ENCODE assay signal across 8 cellular contexts in the genomic region with DNA sequence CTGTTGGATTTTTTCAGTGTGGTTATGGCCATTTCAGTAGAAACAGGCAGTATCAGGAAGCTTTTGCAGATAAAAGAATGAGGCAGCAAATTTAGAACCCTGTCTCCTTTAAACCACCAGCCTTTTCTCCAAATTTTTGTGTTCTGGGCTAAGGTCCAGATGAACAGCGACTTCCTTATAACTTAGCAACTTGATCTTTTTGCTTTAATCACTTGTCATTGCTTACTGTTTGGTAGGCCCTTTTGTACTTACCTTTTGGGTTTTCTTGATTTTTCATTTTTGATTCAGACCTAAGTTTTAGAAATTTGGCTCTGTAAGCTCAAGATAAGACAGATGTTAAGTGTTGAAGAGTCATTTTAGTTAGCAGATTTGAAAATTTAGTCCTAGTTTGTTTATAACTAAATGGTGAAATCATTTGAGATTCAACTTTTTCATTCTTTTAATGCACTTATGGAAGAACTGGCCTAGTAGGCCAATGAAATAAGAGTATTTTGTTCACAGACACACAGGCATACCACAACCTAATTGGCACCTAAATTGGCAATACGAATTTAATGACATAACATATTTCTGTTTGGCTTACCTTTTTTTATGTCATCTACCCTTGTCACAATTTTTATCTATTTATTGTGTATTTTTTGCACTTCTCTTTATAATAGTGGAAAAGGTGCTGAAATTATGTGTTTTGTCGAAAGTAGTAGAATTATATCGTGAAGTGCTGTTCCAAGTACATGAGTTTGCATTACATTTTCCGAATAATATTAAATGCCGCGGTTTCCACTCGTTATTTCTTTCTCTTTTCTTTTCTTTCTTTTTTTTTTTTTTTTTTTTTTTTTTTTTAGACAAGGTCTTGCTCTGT. TPM values are rescaled to one million over a fixed set of nuclear protein-coding genes. Genes with fewer than 3 reads are reported as not detected.
DNase-seq lines count a peak whose midpoint lies in the region; ATAC-seq and TF ChIP-seq lines count a peak whose summit lies in the region.

No MANE protein-coding gene starts in this region.

- H3K4me3 Mint-ChIP-seq in effector memory CD8-positive, alpha-beta T cell = peak overlapping the region; percentile 38 to 88
- H3K4me3 Mint-ChIP-seq in progenitor cell of endocrine pancreas (ENCODE audit: low read depth) = peak overlapping the region; percentile 91

- peaks cover 16 to 28% of the 10 kb centered on the region in 2 donors for H3K4me1 Mint-ChIP-seq in effector memory CD8-positive, alpha-beta T cell (ENCODE audit: low read depth in 2 of 2)
- peaks cover 19% of the 10 kb centered on the region for H3K4me1 Mint-ChIP-seq in progenitor cell of endocrine pancreas (ENCODE audit: low read depth)

- peak overlapping the region; percentile 92; the same call in 1 of the 2 replicates for H3K4me3 ChIP-seq in GM12865 (ENCODE audit: low read depth, low read length)

- H3K36me3 Mint-ChIP-seq in effector memory CD8-positive, alpha-beta T cell (ENCODE audit: insufficient read depth) = peaks cover 11% of the 10 kb centered on the region
- H3K36me3 Mint-ChIP-seq in progenitor cell of endocrine pancreas (ENCODE audit: insufficient read depth) = no peaks in the 10 kb centered on the region

- no peaks in the 10 kb centered on the region for H3K9me3 Mint-ChIP-seq in effector memory CD8-positive, alpha-beta T cell
- no peaks in the 10 kb centered on the region for H3K9me3 Mint-ChIP-seq in progenitor cell of endocrine pancreas (ENCODE audit: low read depth)

- no peaks in the 10 kb centered on the region for H3K27me3 Mint-ChIP-seq in effector memory CD8-positive, alpha-beta T cell
- H3K27me3 Mint-ChIP-seq in progenitor cell of endocrine pancreas = no peaks in the 10 kb centered on the region

- DNase-seq in GM12865 (ENCODE audit: low read depth) = no peak
- DNase-seq in OCI-M1 (lab: John Stamatoyannopoulos, UW) = peak; percentile 92
- DNase-seq in effector memory CD8-positive, alpha-beta T cell = no peak
- DNase-seq in progenitor cell of endocrine pancreas (ENCODE audit: low spot score, unreplicated experiment) = no peak
- DNase-seq in SW 1271 (lab: John Stamatoyannopoulos, UW) = no peak
- no peak for DNase-seq in NCI-H446 (lab: John Stamatoyannopoulos, UW)
- DNase-seq in NCI-H82 (lab: John Stamatoyannopoulos, UW) = no peak
- DNase-seq in COR-L47 (lab: John Stamatoyannopoulos, UW) = no peak

- no peak for ATAC-seq in effector memory CD8-positive, alpha-beta T cell (replicated peaks)

- no peak overlapping the region for H3K27ac Mint-ChIP-seq in effector memory CD8-positive, alpha-beta T cell
- H3K27ac Mint-ChIP-seq in progenitor cell of endocrine pancreas = peak overlapping the region; percentile 90

- no peak for TF ChIP-seq CTCF in GM12865 (IDR thresholded peaks at IDR 0.05; ENCODE audit: insufficient read depth, low read depth, low read length, missing control alignments)
- TF ChIP-seq CTCF in progenitor cell of endocrine pancreas (IDR thresholded peaks at IDR 0.05; ENCODE audit: unreplicated experiment) = no peak

RNA-seq across cellular contexts. Expression of a gene that starts 2.1 kb away (rescaled TPM):
- total RNA-seq in progenitor cell of endocrine pancreas = 151 and 159 TPM in 2 replicates

RNA-seq across cellular contexts. Expression of a gene that starts 12.2 kb away (rescaled TPM):
- 9.4 and 11.7 TPM in 2 replicates for total RNA-seq in progenitor cell of endocrine pancreas
